Comparison of ENCODE assay signal across 1 cellular context in genomic region chr17:44334315-44335181, GRCh38.
TF ChIP-seq lines count a peak whose summit lies in the region.

No MANE protein-coding gene starts in this region.

TF ChIP-seq in IMR-90, 13 proteins besides CTCF, POLR2A, EP300 and RAD21:
- TF ChIP-seq CHD1 (IDR thresholded peaks at IDR 0.05; ENCODE audit: low read depth, low read length) (no peak), MXI1 (IDR thresholded peaks at IDR 0.05; ENCODE audit: borderline replicate concordance, low read depth, low read length) (no peak), MAZ (IDR thresholded peaks at IDR 0.05; ENCODE audit: borderline replicate concordance, low read depth, low read length) (no peak), SMC3 (IDR thresholded peaks at IDR 0.05; ENCODE audit: low read depth, low read length) (no peak)
